Comparison of ENCODE assay signal across 21 cellular contexts in genomic region chr16:46914556-46915201, GRCh38. TPM values are rescaled to one million over a fixed set of nuclear protein-coding genes. Genes with fewer than 3 reads are reported as not detected.
DNase-seq lines count a peak whose midpoint lies in the region; ATAC-seq, FAIRE-seq and TF ChIP-seq lines count a peak whose summit lies in the region.
"Had no signal": no experiment of that assay in that cellular context is flagged by ENCODE, and none has a peak within 500 bp of the region (broad histone marks: within the 10 kb centered on the region; RNA-seq: fewer than 3 reads in every experiment).

No MANE protein-coding gene starts in this region.

- no peak overlapping the region for H3K27ac ChIP-seq in HepG2 (ENCODE audit: extremely low read length, insufficient read depth, low read length)
- H3K27ac ChIP-seq in right lobe of liver: no peak overlapping the region
- H3K27ac ChIP-seq in dorsolateral prefrontal cortex: peak overlapping the region in 43 of 59 donors; percentile 0 to 97 (median 54)

- no peaks in the 10 kb centered on the region for H3K79me2 ChIP-seq in HepG2 (ENCODE audit: insufficient read depth, low read length)

- peaks cover 22% of the 10 kb centered on the region for H4K20me1 ChIP-seq in HepG2 (ENCODE audit: insufficient read depth, low read length)

- H3K9ac ChIP-seq in HepG2 (ENCODE audit: insufficient read depth, low read depth, low read length): no peak overlapping the region

- POLR2A ChIA-PET in HepG2 (lab: Yijun Ruan, JAX): interaction anchor here (1.3 to 3.2 kb wide), 3 partner anchors 18 to 61 kb away, joined by 3 to 16 read pairs (median 6); partner anchors contain the start of gene GPT2

- CTCF ChIA-PET in HepG2 (lab: Yijun Ruan, JAX; ENCODE audit: low intra/inter-chr PET ratio, low total read pairs): no interaction called here

- H3K9me3 ChIP-seq in HepG2 (ENCODE audit: low read length) (no peaks in the 10 kb centered on the region), right lobe of liver (no peaks in the 10 kb centered on the region)
- H3K9me3 ChIP-seq: MG63 had no signal

- TF ChIP-seq POLR2A in HepG2 (IDR thresholded peaks at IDR 0.05; ENCODE audit: insufficient read depth in 1 of 2, low read depth in 2 of 2, low read length in 2 of 2): no peak
- TF ChIP-seq POLR2A in right lobe of liver (IDR thresholded peaks at IDR 0.05): no peak

- intact Hi-C loops in HepG2 (cut with micrococcal nuclease; ENCODE audit: unreplicated experiment): loop anchor here (10.0 kb wide), 1 partner anchor 220 kb away; no protein-coding TSS in a partner anchor
- intact Hi-C loops in right lobe of liver (cut with DNase I): no loop called here
- intact Hi-C loops in dorsolateral prefrontal cortex (cut with DNase I): loop anchor here in 1 of 2 donors (10.0 kb wide), 1 partner anchor 230 kb away; the partner anchor contains the start of genes ORC6 and VPS35

- BruUV-seq in HepG2 (replicated peaks; lab: Mats Ljungman, UMichigan): no TSS peak

- FAIRE-seq in HepG2 (lab: Jason Lieb, UNC) (no peak), D721Med (lab: Jason Lieb, UNC) (no peak)
- FAIRE-seq: GM12878, H54 had no signal

- in situ Hi-C loops in HepG2 (cut with HindIII; ENCODE audit: extremely low pct_ligation_motif_present, low pct_unique_long_range_greater_than_20kb): no loop called here

- no peak for TF ChIP-seq EP300 in HepG2 (IDR thresholded peaks at IDR 0.05; ENCODE audit: low read depth in 2 of 2, low read length in 2 of 2)
- no peak for TF ChIP-seq EP300 in HepG2 (CRISPR knock-in tag; IDR thresholded peaks at IDR 0.05; ENCODE audit: borderline replicate concordance)

- H3K4me2 ChIP-seq in HepG2 (ENCODE audit: low read depth, low read length): no peak overlapping the region

- H3K4me1 ChIP-seq in HepG2 (ENCODE audit: insufficient read depth, low read length): peaks cover 43% of the 10 kb centered on the region
- H3K4me1 ChIP-seq in right lobe of liver: peaks cover 0 to 17% (median 6%) of the 10 kb centered on the region in 4 donors

- H2AFZ ChIP-seq in HepG2 (ENCODE audit: low read length): no peak overlapping the region

- TF ChIP-seq RAD21 in HepG2 (CRISPR knock-in tag; IDR thresholded peaks at IDR 0.05): no peak

- TF ChIP-seq CTCF in HepG2 (CRISPR knock-in tag; IDR thresholded peaks at IDR 0.05): no peak
- TF ChIP-seq CTCF in right lobe of liver (IDR thresholded peaks at IDR 0.05): no peak
- TF ChIP-seq CTCF in dorsolateral prefrontal cortex (IDR thresholded peaks at IDR 0.05 in 54 of 56, conservative IDR thresholded peaks at IDR 0.05 in 2 of 56; ENCODE audit: low read depth in 1 of 56, partially characterized antibody in 56 of 56): no peak
- no peak for TF ChIP-seq CTCF in D721Med (IDR thresholded peaks at IDR 0.05; ENCODE audit: insufficient read depth, missing control alignments)

- H3K36me3 ChIP-seq in HepG2 (replicated peaks in 1 of 2; ENCODE audit: control insufficient read depth in 1 of 2, insufficient read depth in 2 of 2, low read length in 2 of 2): peaks cover 71 to 94% of the 10 kb centered on the region in 2 experiments
- peaks cover 0 to 60% (median 27%) of the 10 kb centered on the region in 4 donors for H3K36me3 ChIP-seq in right lobe of liver

- DNase-seq in HepG2 (ENCODE audit: low spot score) (no peak), right lobe of liver (no peak), NCI-H2171 treated with DMSO at 0.1 percent for 48 hours (lab: John Stamatoyannopoulos, UW) (peak; percentile 92), dorsolateral prefrontal cortex (no peak), D721Med (ENCODE audit: insufficient read length, low spot score) (no peak), NCI-H526 treated with DMSO at 0.1 percent for 48 hours (lab: John Stamatoyannopoulos, UW) (no peak)
- DNase-seq: 8988T; ACHN; CD4-positive, alpha-beta T cell; EL; GDM1; KBM-7; MG63; NCI-H2081; SHP77 treated with DMSO at 0.1 percent for 48 hours; T-helper 1 cell had no signal

- H3K27me3 ChIP-seq in HepG2 (ENCODE audit: control insufficient read depth in 1 of 2, insufficient read depth in 2 of 2, low read length in 2 of 2) (no peaks in the 10 kb centered on the region), right lobe of liver (no peaks in the 10 kb centered on the region), dorsolateral prefrontal cortex (no peaks in the 10 kb centered on the region)
- H3K27me3 ChIP-seq: MG63 had no signal

- H3K4me3 ChIP-seq in HepG2 (replicated peaks in 1 of 3; ENCODE audit: insufficient read depth in 1 of 3, low read depth in 2 of 3, low read length in 3 of 3) (no peak overlapping the region), right lobe of liver (no peak overlapping the region), dorsolateral prefrontal cortex (no peak overlapping the region)
- H3K4me3 ChIP-seq: GM12878, MG63 had no signal

- 95% methylated on average over 11 of the region's 11 CpGs for WGBS in HepG2 (ENCODE audit: low lambda C conversion rate)
- WGBS in right lobe of liver (ENCODE audit: insufficient coverage, low coverage, low lambda C conversion rate, missing lambda C conversion rate): 94% methylated on average over 8 of the region's 11 CpGs

- no peak for ATAC-seq in HepG2
- no peak for ATAC-seq in right lobe of liver
- ATAC-seq in HG03457 (IDR thresholded peaks at IDR 0.05; ENCODE audit: unreplicated experiment): no peak
- no peak for ATAC-seq in HG03354 (IDR thresholded peaks at IDR 0.05; ENCODE audit: poor library complexity, severe bottlenecking, unreplicated experiment)
- ATAC-seq: GM12878, Panc1 had no signal

TF ChIP-seq in HepG2, 621 proteins besides CTCF, POLR2A, EP300 and RAD21 (continues in another document):
- peak; percentile 18 for TF ChIP-seq AGO2 (optimal IDR thresholded peaks at IDR 0.05; ENCODE audit: low read depth, low read length)
- TF ChIP-seq SALL1 (CRISPR knock-in tag; IDR thresholded peaks at IDR 0.05): 0 out of 2 replicates have a peak, but pooled peaks have one; percentile 7
- TF ChIP-seq POLR2G (IDR thresholded peaks at IDR 0.05; ENCODE audit: low read depth, low read length): peak; percentile 58; the same call in 1 of the 2 replicates
- peak; percentile 36; the same call in 1 of the 2 replicates for TF ChIP-seq RBFOX2 (IDR thresholded peaks at IDR 0.05; ENCODE audit: low read depth, low read length)
- no peak for TF ChIP-seq ZNF143 (CRISPR knock-in tag; IDR thresholded peaks at IDR 0.05)
- TF ChIP-seq CCDC6 (CRISPR knock-in tag; IDR thresholded peaks at IDR 0.05): peak; percentile 68; the same call in 1 of the 2 replicates
- TF ChIP-seq CC2D1A (CRISPR knock-in tag; IDR thresholded peaks at IDR 0.05): no peak

RNA-seq across cellular contexts. Expression of gene GPT2, which starts 30.5 kb away (rescaled TPM):
- total RNA-seq in HepG2 (2016; rRNA removed; fragmentation: Illumina TruSeq; extraction: Trizol): 130 and 138 TPM in 2 replicates
- total RNA-seq in HepG2 (2016; cell fraction: cytosol; rRNA removed; fragmentation: Illumina TruSeq; extraction: Trizol; ENCODE audit: low read depth): 22.1 and 23.2 TPM in 2 replicates
- 114 and 146 TPM in 2 replicates for total RNA-seq in HepG2 (2016; cell fraction: insoluble cytoplasmic fraction; rRNA removed; fragmentation: Illumina TruSeq; extraction: Trizol)
- 63.0 and 65.0 TPM in 2 replicates for total RNA-seq in HepG2 (2016; cell fraction: membrane; rRNA removed; fragmentation: Illumina TruSeq; extraction: Trizol)
- total RNA-seq in HepG2 (2016; cell fraction: nucleus; rRNA removed; fragmentation: Illumina TruSeq; extraction: Trizol): 59.4 and 71.5 TPM in 2 replicates
- 267 and 269 TPM in 2 replicates for polyA plus RNA-seq in HepG2 (2011; rRNA removed)
- polyA plus RNA-seq in HepG2 (2011; cell fraction: cytosol; rRNA removed): 182 and 277 TPM in 2 replicates
- polyA plus RNA-seq in HepG2 (2011; cell fraction: nucleus; rRNA removed): 334 and 385 TPM in 2 replicates
- polyA plus RNA-seq in HepG2 (2012): 220 and 249 TPM in 2 replicates
- polyA plus RNA-seq in HepG2 (2016; cell fraction: cytosol; fragmentation: Illumina TruSeq; extraction: Trizol; ENCODE audit: low read depth): 21.5 and 27.7 TPM in 2 replicates
- polyA plus RNA-seq in HepG2 (2016; cell fraction: insoluble cytoplasmic fraction; fragmentation: Illumina TruSeq; extraction: Trizol; ENCODE audit: low read depth): 122 and 156 TPM in 2 replicates
- 42.5 and 45.9 TPM in 2 replicates for polyA plus RNA-seq in HepG2 (2016; cell fraction: membrane; fragmentation: Illumina TruSeq; extraction: Trizol; ENCODE audit: low read depth)
- 148 and 163 TPM in 2 replicates for polyA plus RNA-seq in HepG2 (2016; cell fraction: nucleus; fragmentation: Illumina TruSeq; extraction: Trizol; ENCODE audit: insufficient read depth, low read depth)
- polyA minus RNA-seq in HepG2 (2011; rRNA and poly(A)+ RNA removed; ENCODE audit: low replicate concordance): 33.0 and 786 TPM in 2 replicates
- polyA minus RNA-seq in HepG2 (2011; cell fraction: cytosol; rRNA and poly(A)+ RNA removed): 198 TPM in 2 replicates
- 79.2 and 86.4 TPM in 2 replicates for polyA minus RNA-seq in HepG2 (2011; cell fraction: nucleus; rRNA and poly(A)+ RNA removed)
- 100 to 1,000 TPM in 2 of 6 experiments, 10 to 100 TPM in 4; 30.8 to 163 (median 92.0) TPM for total RNA-seq in right lobe of liver
- 100 to 1,000 TPM in 10 of 120 experiments, 10 to 100 TPM in 110; 45.9 to 230 (median 67.8) TPM for total RNA-seq in dorsolateral prefrontal cortex

RNA-seq across cellular contexts. Expression of gene DNAJA2, which starts 58.8 kb away (rescaled TPM):
- total RNA-seq in HepG2 (2016; rRNA removed; fragmentation: Illumina TruSeq; extraction: Trizol): 176 and 181 TPM in 2 replicates
- 47.3 and 50.8 TPM in 2 replicates for total RNA-seq in HepG2 (2016; cell fraction: cytosol; rRNA removed; fragmentation: Illumina TruSeq; extraction: Trizol; ENCODE audit: low read depth)
- total RNA-seq in HepG2 (2016; cell fraction: insoluble cytoplasmic fraction; rRNA removed; fragmentation: Illumina TruSeq; extraction: Trizol): 176 and 177 TPM in 2 replicates
- 92.5 and 108 TPM in 2 replicates for total RNA-seq in HepG2 (2016; cell fraction: membrane; rRNA removed; fragmentation: Illumina TruSeq; extraction: Trizol)
- 65.1 and 73.4 TPM in 2 replicates for total RNA-seq in HepG2 (2016; cell fraction: nucleus; rRNA removed; fragmentation: Illumina TruSeq; extraction: Trizol)
- polyA plus RNA-seq in HepG2 (2011; rRNA removed): 22.0 and 25.4 TPM in 2 replicates
- polyA plus RNA-seq in HepG2 (2011; cell fraction: cytosol; rRNA removed): 10.6 and 19.4 TPM in 2 replicates
- polyA plus RNA-seq in HepG2 (2011; cell fraction: nucleus; rRNA removed): 9.5 and 13.3 TPM in 2 replicates
- 107 and 109 TPM in 2 replicates for polyA plus RNA-seq in HepG2 (2012)
- 27.5 and 27.6 TPM in 2 replicates for polyA plus RNA-seq in HepG2 (2016; cell fraction: cytosol; fragmentation: Illumina TruSeq; extraction: Trizol; ENCODE audit: low read depth)
- polyA plus RNA-seq in HepG2 (2016; cell fraction: insoluble cytoplasmic fraction; fragmentation: Illumina TruSeq; extraction: Trizol; ENCODE audit: low read depth): 139 and 148 TPM in 2 replicates
- 41.2 and 43.1 TPM in 2 replicates for polyA plus RNA-seq in HepG2 (2016; cell fraction: membrane; fragmentation: Illumina TruSeq; extraction: Trizol; ENCODE audit: low read depth)
- polyA plus RNA-seq in HepG2 (2016; cell fraction: nucleus; fragmentation: Illumina TruSeq; extraction: Trizol; ENCODE audit: insufficient read depth, low read depth): 78.3 and 82.7 TPM in 2 replicates
- polyA minus RNA-seq in HepG2 (2011; rRNA and poly(A)+ RNA removed; ENCODE audit: low replicate concordance): 17.9 and 28.5 TPM in 2 replicates
- polyA minus RNA-seq in HepG2 (2011; cell fraction: cytosol; rRNA and poly(A)+ RNA removed): 57.4 and 64.5 TPM in 2 replicates
- polyA minus RNA-seq in HepG2 (2011; cell fraction: nucleus; rRNA and poly(A)+ RNA removed): 42.6 and 54.6 TPM in 2 replicates
- 10 to 100 TPM; 25.3 to 38.3 (median 32.0) TPM for total RNA-seq in right lobe of liver
- total RNA-seq in dorsolateral prefrontal cortex: 100 to 1,000 TPM in 6 of 120 experiments, 10 to 100 TPM in 114; 40.9 to 103 (median 76.2) TPM

Comparison
In these comparisons a context has a peak if more than half of its experiments do, and no peak if none do; other contexts are left out.
1. H3K27ac ChIP-seq: peak in dorsolateral prefrontal cortex (43 of 59); none in HepG2 (single experiment) and right lobe of liver (0 of 3).